8 cellular contexts compared by ENCODE assay signal in genomic region chr16:84718-85452, GRCh38. TPM values are rescaled to one million over a fixed set of nuclear protein-coding genes. Genes with fewer than 3 reads are reported as not detected.
DNase-seq lines count a peak whose midpoint lies in the region; ATAC-seq and TF ChIP-seq lines count a peak whose summit lies in the region.

No MANE protein-coding gene starts in this region.

- no peaks in the 10 kb centered on the region for H3K4me1 Mint-ChIP-seq in endodermal cell

- peaks cover 26% of the 10 kb centered on the region for H3K36me3 ChIP-seq in endodermal cell (ENCODE audit: control insufficient read depth, insufficient read depth, low read length)

- no peaks in the 10 kb centered on the region for H3K9me3 ChIP-seq in endodermal cell (ENCODE audit: control insufficient read depth, low read length)

- ATAC-seq in HG02642 (IDR thresholded peaks at IDR 0.05; ENCODE audit: poor library complexity, unreplicated experiment) (peak; percentile 51), GM18873 (IDR thresholded peaks at IDR 0.05; ENCODE audit: low FRiP score, unreplicated experiment) (no peak)

- H3K27ac Mint-ChIP-seq in endodermal cell = no peak overlapping the region

- H3K4me3 ChIP-seq in fibroblast of villous mesenchyme (ENCODE audit: low read depth, low read length) (no peak overlapping the region), skeletal muscle cell (ENCODE audit: low read depth, low read length) (no peak overlapping the region), endodermal cell (ENCODE audit: low read length) (no peak overlapping the region)

- TF ChIP-seq CTCF in fibroblast of villous mesenchyme (IDR thresholded peaks at IDR 0.05; ENCODE audit: insufficient read depth, low read depth, low read length) (no peak), endodermal cell (conservative IDR thresholded peaks at IDR 0.05) (no peak)

- no peaks in the 10 kb centered on the region for H3K27me3 Mint-ChIP-seq in endodermal cell (ENCODE audit: insufficient read depth)

- no peaks in the 10 kb centered on the region for H3K4me1 ChIP-seq in endodermal cell (ENCODE audit: control insufficient read depth, insufficient read depth, low read length)

- peaks cover 41% of the 10 kb centered on the region for H3K36me3 Mint-ChIP-seq in endodermal cell (ENCODE audit: low read depth)

- peak; percentile 93 for DNase-seq in GF-D8 (lab: John Stamatoyannopoulos, UW)
- DNase-seq in NCI-H774 (lab: John Stamatoyannopoulos, UW) = peak; percentile 18
- DNase-seq in activated T-cell treated with anti-CD3 and anti-CD28 coated beads, Interleukin-2, amount 50 U/mL, for 48 hours = peak; percentile 76 to 80
- peak; percentile 91 for DNase-seq in fibroblast of villous mesenchyme (ENCODE audit: low read depth)
- DNase-seq in skeletal muscle cell (ENCODE audit: low read depth) = peak; percentile 89
- no peak for DNase-seq in endodermal cell

- H3K4me3 Mint-ChIP-seq in endodermal cell = no peak overlapping the region

- H3K9ac ChIP-seq in endodermal cell (ENCODE audit: extremely low read depth, low read length, poor library complexity, severe bottlenecking) = no peak overlapping the region

- 92 to 96% methylated on average over 7 to 9 of the region's 9 CpGs for WGBS in endodermal cell (ENCODE audit: insufficient coverage in 1 of 2, insufficient read length in 1 of 2), 2 experiments

- H3K27me3 ChIP-seq in endodermal cell (ENCODE audit: control insufficient read depth, insufficient read depth, low read length, poor library complexity, severe bottlenecking) = no peaks in the 10 kb centered on the region

- H3K27ac ChIP-seq in endodermal cell (ENCODE audit: low read depth, low read length) = no peak overlapping the region

- H3K9me3 Mint-ChIP-seq in endodermal cell = no peaks in the 10 kb centered on the region

RNA-seq across cellular contexts. Expression of gene MPG, which starts 6.9 kb away (rescaled TPM):
- 161 and 277 TPM in 2 replicates for total RNA-seq in fibroblast of villous mesenchyme
- total RNA-seq in endodermal cell = 10 to 100 TPM; 59.9 to 62.2 TPM
- 46.4 TPM for polyA plus RNA-seq in endodermal cell (2013, experiment 1 of 2)
- 43.3 TPM for polyA plus RNA-seq in endodermal cell (2013, experiment 2 of 2)

RNA-seq across cellular contexts. Expression of gene RHBDF1, which starts 12.5 kb away (rescaled TPM):
- total RNA-seq in fibroblast of villous mesenchyme (32.8 and 37.4 TPM in 2 replicates), endodermal cell (10 to 100 TPM; 70.7 to 76.4 TPM)
- polyA plus RNA-seq in endodermal cell (2013, experiment 1 of 2) = 44.3 TPM
- polyA plus RNA-seq in endodermal cell (2013, experiment 2 of 2) = 38.2 TPM

RNA-seq across cellular contexts. Expression of gene SNRNP25, which starts 31.3 kb away (rescaled TPM):
- 15.5 and 22.5 TPM in 2 replicates for total RNA-seq in fibroblast of villous mesenchyme
- total RNA-seq in endodermal cell = 10 to 100 TPM; 54.2 to 66.4 TPM
- 66.3 TPM for polyA plus RNA-seq in endodermal cell (2013, experiment 1 of 2)
- 62.0 TPM for polyA plus RNA-seq in endodermal cell (2013, experiment 2 of 2)

RNA-seq across cellular contexts. Expression of gene POLR3K, which starts 31.5 kb away (rescaled TPM):
- 2.6 and 5.6 TPM in 2 replicates for total RNA-seq in fibroblast of villous mesenchyme
- total RNA-seq in endodermal cell = 10 to 100 TPM; 31.1 to 35.8 TPM
- polyA plus RNA-seq in endodermal cell (2013, experiment 1 of 2) = 18.0 TPM
- 16.7 TPM for polyA plus RNA-seq in endodermal cell (2013, experiment 2 of 2)

RNA-seq across cellular contexts. Expression of gene NPRL3, which starts 53.6 kb away (rescaled TPM):
- 10.6 and 13.0 TPM in 2 replicates for total RNA-seq in fibroblast of villous mesenchyme
- total RNA-seq in endodermal cell = 10 to 100 TPM; 34.8 to 37.0 TPM
- polyA plus RNA-seq in endodermal cell (2013, experiment 1 of 2) = 31.7 TPM
- polyA plus RNA-seq in endodermal cell (2013, experiment 2 of 2) = 25.0 TPM
